ENCODE assay signal across 15 cellular contexts in genomic region chr4:9148611-9149409, GRCh38. TPM values are rescaled to one million over a fixed set of nuclear protein-coding genes. Genes with fewer than 3 reads are reported as not detected.
"Had no signal": no experiment of that assay in that cellular context is flagged by ENCODE, and none has a peak within 500 bp of the region (broad histone marks: within the 10 kb centered on the region; RNA-seq: fewer than 3 reads in every experiment).

No MANE protein-coding gene starts in this region.

RNA-seq across cellular contexts. Expression of gene FAM90A26, which starts 21.4 kb away (rescaled TPM):
- total RNA-seq: activated CD4-positive, alpha-beta T cell treated with anti-CD3 and anti-CD28 coated beads, Interleukin-2, amount 10 ng/mL, durations not matched to agents 7 days and 5 days; activated CD8-positive, alpha-beta T cell treated with anti-CD3 and anti-CD28 coated beads, Interleukin-2, amount 10 ng/mL, durations not matched to agents 7 days and 5 days; activated naive CD8-positive, alpha-beta T cell treated with anti-CD3 and anti-CD28 coated beads, Interleukin-2, amount 10 ng/mL, durations not matched to agents 7 days and 5 days; activated T-helper 2 cell treated with anti-CD3 and anti-CD28 coated beads, Interferon-gamma antibody, Interleukin-2, Interleukin-4, amounts not matched to agents 10 μg/mL and 5 μg/mL and 100 μg/mL, durations not matched to agents 14 hours and 24 hours and 36 hours; breast epithelium; endothelial cell of umbilical vein; esophagus squamous epithelium; gastrocnemius medialis; kidney epithelial cell; left ventricle myocardium inferior; mammary epithelial cell; mononuclear cell; occipital lobe; T-cell; upper lobe of right lung had no signal
